1 cellular context compared by ENCODE assay signal in genomic region chr5:35159370-35159742, GRCh38.
TF ChIP-seq lines count a peak whose summit lies in the region.

No MANE protein-coding gene starts in this region.

TF ChIP-seq in HepG2, 621 proteins besides CTCF, POLR2A, EP300 and RAD21 (continued from another document and continues in another):
- TF ChIP-seq POGK (CRISPR knock-in tag; conservative IDR thresholded peaks at IDR 0.05) (0 out of 2 replicates have a peak, but pooled peaks have one; percentile 29), ZNF569 (CRISPR knock-in tag; IDR thresholded peaks at IDR 0.05; ENCODE audit: borderline replicate concordance) (no peak), NBN (conservative IDR thresholded peaks at IDR 0.05) (no peak), HMGA1 (CRISPR knock-in tag; conservative IDR thresholded peaks at IDR 0.05) (no peak), MYNN (CRISPR knock-in tag; IDR thresholded peaks at IDR 0.05; ENCODE audit: low read depth) (no peak), ZNF780A (CRISPR knock-in tag; IDR thresholded peaks at IDR 0.05) (no peak), CREBL2 (CRISPR knock-in tag; IDR thresholded peaks at IDR 0.05; ENCODE audit: borderline replicate concordance) (no peak), ZNF614 (CRISPR knock-in tag; IDR thresholded peaks at IDR 0.05; ENCODE audit: borderline replicate concordance) (no peak), JUN (CRISPR knock-in tag; IDR thresholded peaks at IDR 0.05) (no peak), ZNF713 (CRISPR knock-in tag; IDR thresholded peaks at IDR 0.05) (no peak), MTF2 (CRISPR knock-in tag; IDR thresholded peaks at IDR 0.05; ENCODE audit: borderline replicate concordance) (no peak), HIC2 (CRISPR knock-in tag; IDR thresholded peaks at IDR 0.05; ENCODE audit: low read depth) (no peak), FOXJ3 (CRISPR knock-in tag; IDR thresholded peaks at IDR 0.05; ENCODE audit: borderline replicate concordance) (peak; percentile 67), TFAP4 (IDR thresholded peaks at IDR 0.05; ENCODE audit: borderline replicate concordance, low read depth) (peak; percentile 71), SKI (IDR thresholded peaks at IDR 0.05; ENCODE audit: partially characterized antibody) (no peak), DNMT1 (CRISPR knock-in tag; IDR thresholded peaks at IDR 0.05) (no peak), ZNF367 (CRISPR knock-in tag; IDR thresholded peaks at IDR 0.05; ENCODE audit: borderline replicate concordance) (no peak), ZIK1 (CRISPR knock-in tag; IDR thresholded peaks at IDR 0.05; ENCODE audit: borderline replicate concordance, low read depth) (no peak), NCOA2 (CRISPR knock-in tag; IDR thresholded peaks at IDR 0.05) (peak; percentile 74), KMT2A (CRISPR knock-in tag; IDR thresholded peaks at IDR 0.05) (no peak), ZSCAN22 (CRISPR knock-in tag; IDR thresholded peaks at IDR 0.05) (no peak), GTF3A (CRISPR knock-in tag; conservative IDR thresholded peaks at IDR 0.05) (no peak), RORA (CRISPR knock-in tag; IDR thresholded peaks at IDR 0.05) (no peak), LRRFIP1 (CRISPR knock-in tag; conservative IDR thresholded peaks at IDR 0.05) (no peak), ARID3A (IDR thresholded peaks at IDR 0.05; ENCODE audit: low read depth, low read length) (peak; percentile 72), FOXO1 (CRISPR knock-in tag; IDR thresholded peaks at IDR 0.05) (peak; percentile 84), ZNF275 (CRISPR knock-in tag; IDR thresholded peaks at IDR 0.05; ENCODE audit: borderline replicate concordance) (no peak), ZNF775 (CRISPR knock-in tag; IDR thresholded peaks at IDR 0.05; ENCODE audit: borderline replicate concordance) (no peak), ZHX2 (IDR thresholded peaks at IDR 0.05; ENCODE audit: low read depth) (no peak), ZHX2 (CRISPR knock-in tag; IDR thresholded peaks at IDR 0.05; ENCODE audit: borderline replicate concordance) (no peak), FOXK1 (CRISPR knock-in tag; IDR thresholded peaks at IDR 0.05; ENCODE audit: borderline replicate concordance, low read depth) (no peak), SNAPC4 (CRISPR knock-in tag; IDR thresholded peaks at IDR 0.05) (no peak), MEIS2 (CRISPR knock-in tag; IDR thresholded peaks at IDR 0.05) (no peak), MED1 (CRISPR knock-in tag; IDR thresholded peaks at IDR 0.05) (peak; percentile 63), CEBPG (CRISPR knock-in tag; IDR thresholded peaks at IDR 0.05) (peak; percentile 70), ZNF598 (CRISPR knock-in tag; IDR thresholded peaks at IDR 0.05; ENCODE audit: borderline replicate concordance) (no peak)
